ENCODE assay signal across 18 cellular contexts in genomic region chr3:132637590-132637989, GRCh38. TPM values are rescaled to one million over a fixed set of nuclear protein-coding genes. Genes with fewer than 3 reads are reported as not detected.
DNase-seq lines count a peak whose midpoint lies in the region; ATAC-seq, FAIRE-seq and TF ChIP-seq lines count a peak whose summit lies in the region.
"Had no signal": no experiment of that assay in that cellular context is flagged by ENCODE, and none has a peak within 500 bp of the region (broad histone marks: within the 10 kb centered on the region; RNA-seq: fewer than 3 reads in every experiment).

No MANE protein-coding gene starts in this region.

- no peak for TF ChIP-seq CTCF in stomach (IDR thresholded peaks at IDR 0.05)

- H3K23ac ChIP-seq in mesenchymal stem cell (ENCODE audit: low read length in 2 of 2): no peak overlapping the region

- H2BK5ac ChIP-seq in mesenchymal stem cell (ENCODE audit: low read depth, low read length, poor library complexity, severe bottlenecking): no peak overlapping the region

- H3K18ac ChIP-seq in mesenchymal stem cell (ENCODE audit: low read depth in 1 of 2, low read length in 2 of 2): no peak overlapping the region

- no peak for TF ChIP-seq POLR2A in stomach (IDR thresholded peaks at IDR 0.05)

- peaks cover 10% of the 10 kb centered on the region for H3K36me3 Mint-ChIP-seq in activated CD8-positive, alpha-beta memory T cell treated with anti-CD3 and anti-CD28 coated beads, Interleukin-2, amount 10 ng/mL, durations not matched to agents 7 days and 5 days

- H3K9me3 Mint-ChIP-seq in activated CD8-positive, alpha-beta memory T cell treated with anti-CD3 and anti-CD28 coated beads, Interleukin-2, amount 10 ng/mL, durations not matched to agents 7 days and 5 days (ENCODE audit: low read depth): no peaks in the 10 kb centered on the region
- H3K9me3 Mint-ChIP-seq: IgD-negative memory B cell; stimulated activated effector memory CD8-positive, alpha-beta T cell treated with anti-CD3 and anti-CD28 coated beads, Interleukin-12 subunit alpha, Interleukin-12 subunit beta, amount 100 ng/mL, for 72 hours had no signal

- no peak overlapping the region for H2BK15ac ChIP-seq in mesenchymal stem cell (ENCODE audit: low read depth, poor library complexity, severe bottlenecking)

- no peak overlapping the region for H4K8ac ChIP-seq in mesenchymal stem cell (ENCODE audit: low read length)

- no CpG with 5 or more reads among the region's 1 CpG for WGBS in mesenchymal stem cell
- 42 to 63% (median 43%) methylated on average over 1 of the region's 1 CpG for WGBS in stomach, 5 donors

- H3K4me1 ChIP-seq in SJSA1 (replicated peaks): peaks cover 30% of the 10 kb centered on the region
- peaks cover 1% of the 10 kb centered on the region for H3K4me1 ChIP-seq in mesenchymal stem cell (ENCODE audit: control insufficient read depth, insufficient read depth, low read depth, low read length)
- H3K4me1 ChIP-seq in stomach: no peaks in the 10 kb centered on the region
- H3K4me1 ChIP-seq: tibial nerve had no signal

- H3K27me3 Mint-ChIP-seq in activated CD8-positive, alpha-beta memory T cell treated with anti-CD3 and anti-CD28 coated beads, Interleukin-2, amount 10 ng/mL, durations not matched to agents 7 days and 5 days: no peaks in the 10 kb centered on the region
- H3K27me3 Mint-ChIP-seq: IgD-negative memory B cell, T-helper 17 cell had no signal

- CTCF ChIA-PET in activated CD8-positive, alpha-beta memory T cell treated with anti-CD3 and anti-CD28 coated beads, Interleukin-2, amount 10 ng/mL, durations not matched to agents 7 days and 5 days (lab: Charles Lee): interaction anchor here (2.4 kb wide), 1 partner anchor 102 kb away, joined by 13 read pairs; no protein-coding TSS in a partner anchor

- H3K4me3 ChIP-seq in SJSA1 (no peak overlapping the region), mesenchymal stem cell (ENCODE audit: insufficient read depth in 1 of 2, low read depth in 1 of 2, low read length in 2 of 2) (no peak overlapping the region), stomach (no peak overlapping the region)
- H3K4me3 ChIP-seq: ascending aorta; BLaER1 treated with 17β-estradiol and CSF1 and Interleukin-3, amounts not matched to agents 10 nM and 100 nM; tibial nerve had no signal

- peak; percentile 67 for FAIRE-seq in G401.6 (lab: Jason Lieb, UNC)
- FAIRE-seq: GM18507 had no signal

- H2BK120ac ChIP-seq in mesenchymal stem cell (ENCODE audit: low read depth, low read length): no peak overlapping the region

- H3K4me1 Mint-ChIP-seq in activated CD8-positive, alpha-beta memory T cell treated with anti-CD3 and anti-CD28 coated beads, Interleukin-2, amount 10 ng/mL, durations not matched to agents 7 days and 5 days: peaks cover 1% of the 10 kb centered on the region
- H3K4me1 Mint-ChIP-seq: stimulated activated effector memory CD8-positive, alpha-beta T cell treated with anti-CD3 and anti-CD28 coated beads, Interleukin-12 subunit alpha, Interleukin-12 subunit beta, amount 100 ng/mL, for 72 hours; T-helper 17 cell had no signal

- intact Hi-C loops in stomach (cut with DNase I; ENCODE audit: low total_unique reads): no loop called here

- no peak for TF ChIP-seq EP300 in stomach (IDR thresholded peaks at IDR 0.05)

- no peak overlapping the region for H3K4ac ChIP-seq in mesenchymal stem cell (ENCODE audit: low read depth in 1 of 2, low read length in 2 of 2)

- H3K4me2 ChIP-seq in mesenchymal stem cell (ENCODE audit: low read length, poor library complexity, severe bottlenecking): no peak overlapping the region
- H3K4me2 ChIP-seq: BLaER1 treated with 17β-estradiol and CSF1 and Interleukin-3, amounts not matched to agents 10 nM and 100 nM had no signal

- H3K36me3 ChIP-seq in SJSA1 (peaks cover 7% of the 10 kb centered on the region; the same call in 1 of the 2 replicates), mesenchymal stem cell (ENCODE audit: control insufficient read depth in 1 of 2, insufficient read depth in 2 of 2, low read depth in 1 of 2, low read length in 2 of 2) (peaks cover 0 to 23% of the 10 kb centered on the region in 2 experiments), stomach (peaks cover 0 to 56% (median 45%) of the 10 kb centered on the region in 4 donors)

- H3K9me3 ChIP-seq in SJSA1 (replicated peaks): no peaks in the 10 kb centered on the region
- H3K9me3 ChIP-seq in mesenchymal stem cell (ENCODE audit: control insufficient read depth, low read length): no peaks in the 10 kb centered on the region
- H3K9me3 ChIP-seq in stomach: no peaks in the 10 kb centered on the region
- H3K9me3 ChIP-seq: ascending aorta; BLaER1 treated with 17β-estradiol and CSF1 and Interleukin-3, amounts not matched to agents 10 nM and 100 nM; tibial nerve had no signal

- no peak for ATAC-seq in activated CD8-positive, alpha-beta memory T cell treated with anti-CD3 and anti-CD28 coated beads, Interleukin-2, amount 10 ng/mL, durations not matched to agents 7 days and 5 days
- ATAC-seq: stimulated activated effector memory CD8-positive, alpha-beta T cell treated with anti-CD3 and anti-CD28 coated beads, Interleukin-12 subunit alpha, Interleukin-12 subunit beta, amount 100 ng/mL, for 72 hours; T-helper 17 cell had no signal

- H3K27me3 ChIP-seq in SJSA1 (replicated peaks) (no peaks in the 10 kb centered on the region), mesenchymal stem cell (ENCODE audit: control insufficient read depth in 1 of 2, insufficient read depth in 1 of 2, low read length in 2 of 2) (no peaks in the 10 kb centered on the region), stomach (no peaks in the 10 kb centered on the region)
- H3K27me3 ChIP-seq: ascending aorta; BLaER1 treated with 17β-estradiol and CSF1 and Interleukin-3, amounts not matched to agents 10 nM and 100 nM; tibial nerve had no signal

- DNase-seq in SJSA1 (ENCODE audit: low read depth in 1 of 2, low spot score in 2 of 2) (peak in 1 of 2 experiments; percentile 71), epithelial cell of prostate (ENCODE audit: low read depth, low spot score) (no peak), mesenchymal stem cell (peak; percentile 49), stomach (no peak), MV-4-11 (lab: John Stamatoyannopoulos, UW) (no peak)
- no peak for DNase-seq in activated CD8-positive, alpha-beta memory T cell treated with anti-CD3 and anti-CD28 coated beads, Interleukin-2, amount 10 ng/mL, durations not matched to agents 7 days and 5 days
- DNase-seq in stimulated activated CD4-positive, alpha-beta T cell treated with anti-CD3 and anti-CD28 coated beads, Interleukin-2, amount 100 ng/mL, for 24 hours: no peak
- DNase-seq: activated naive CD4-positive, alpha-beta T cell; NCI-H1092 treated with DMSO at 0.1 percent for 48 hours; NCI-H748 treated with DMSO at 0.1 percent for 48 hours; T-helper 17 cell had no signal

- H3K14ac ChIP-seq in mesenchymal stem cell (ENCODE audit: low read length in 2 of 2): no peak overlapping the region

- no peak overlapping the region for H2BK12ac ChIP-seq in mesenchymal stem cell (ENCODE audit: low read length in 2 of 2)

- H3K27ac ChIP-seq in SJSA1: peak overlapping the region; percentile 91
- H3K27ac ChIP-seq in epithelial cell of prostate: peak overlapping the region; percentile 72
- no peak overlapping the region for H3K27ac ChIP-seq in mesenchymal stem cell (ENCODE audit: low read length, poor library complexity, severe bottlenecking)
- no peak overlapping the region for H3K27ac ChIP-seq in stomach
- H3K27ac ChIP-seq: ascending aorta; BLaER1 treated with 17β-estradiol and CSF1 and Interleukin-3, amounts not matched to agents 10 nM and 100 nM; tibial nerve had no signal

- no peak overlapping the region for H2AK5ac ChIP-seq in mesenchymal stem cell (ENCODE audit: low read length, severe bottlenecking)

- peak overlapping the region; percentile 73 for H3K9ac ChIP-seq in mesenchymal stem cell (ENCODE audit: low read length)
- H3K9ac ChIP-seq: BLaER1 treated with 17β-estradiol and CSF1 and Interleukin-3, amounts not matched to agents 10 nM and 100 nM had no signal

- H4K91ac ChIP-seq in mesenchymal stem cell (ENCODE audit: low read length): no peak overlapping the region

- H2AFZ ChIP-seq in mesenchymal stem cell (ENCODE audit: low read depth, low read length): no peak overlapping the region

- H3K79me1 ChIP-seq in mesenchymal stem cell (replicated peaks; ENCODE audit: low read length, poor library complexity, severe bottlenecking): peaks cover 5% of the 10 kb centered on the region

- no peak overlapping the region for H3K27ac Mint-ChIP-seq in activated CD8-positive, alpha-beta memory T cell treated with anti-CD3 and anti-CD28 coated beads, Interleukin-2, amount 10 ng/mL, durations not matched to agents 7 days and 5 days
- H3K27ac Mint-ChIP-seq: IgD-negative memory B cell; stimulated activated effector memory CD8-positive, alpha-beta T cell treated with anti-CD3 and anti-CD28 coated beads, Interleukin-12 subunit alpha, Interleukin-12 subunit beta, amount 100 ng/mL, for 72 hours; T-helper 17 cell had no signal

- H3K4me3 Mint-ChIP-seq in activated CD8-positive, alpha-beta memory T cell treated with anti-CD3 and anti-CD28 coated beads, Interleukin-2, amount 10 ng/mL, durations not matched to agents 7 days and 5 days: no peak overlapping the region
- H3K4me3 Mint-ChIP-seq: IgD-negative memory B cell; stimulated activated effector memory CD8-positive, alpha-beta T cell treated with anti-CD3 and anti-CD28 coated beads, Interleukin-12 subunit alpha, Interleukin-12 subunit beta, amount 100 ng/mL, for 72 hours; T-helper 17 cell had no signal

RNA-seq across cellular contexts. Expression of gene ACAD11, which starts 22.0 kb away (rescaled TPM):
- total RNA-seq in SJSA1 (2014; rRNA removed; shearing (Covaris generic)): 6.4 and 15.3 TPM in 2 replicates
- 14.3 TPM for polyA plus RNA-seq in mesenchymal stem cell (2013, experiment 1 of 2)
- polyA plus RNA-seq in mesenchymal stem cell (2013, experiment 2 of 2): 14.1 TPM
- 10 to 100 TPM; 12.3 to 19.6 TPM for total RNA-seq in activated CD8-positive, alpha-beta memory T cell treated with anti-CD3 and anti-CD28 coated beads, Interleukin-2, amount 10 ng/mL, durations not matched to agents 7 days and 5 days
- 100 to 1,000 TPM in 1 of 5 donors, 10 to 100 TPM in 4; 17.5 to 137 (median 55.2) TPM for total RNA-seq in stomach
- 10 to 100 TPM in 1 of 3 donors, 1 to 10 TPM in 2; 2.6 to 10.1 (median 5.2) TPM for polyA plus RNA-seq in stomach

RNA-seq across cellular contexts. Expression of gene UBA5, which starts 22.5 kb away (rescaled TPM):
- 45.0 and 58.7 TPM in 2 replicates for total RNA-seq in SJSA1 (2014; rRNA removed; shearing (Covaris generic))
- polyA plus RNA-seq in mesenchymal stem cell (2013, experiment 1 of 2): 22.0 TPM
- 22.1 TPM for polyA plus RNA-seq in mesenchymal stem cell (2013, experiment 2 of 2)
- total RNA-seq in activated CD8-positive, alpha-beta memory T cell treated with anti-CD3 and anti-CD28 coated beads, Interleukin-2, amount 10 ng/mL, durations not matched to agents 7 days and 5 days: 10 to 100 TPM; 33.5 to 48.6 TPM
- 10 to 100 TPM; 33.9 to 88.7 (median 72.7) TPM for total RNA-seq in stomach
- polyA plus RNA-seq in stomach: 10 to 100 TPM; 20.2 to 37.9 (median 31.6) TPM

RNA-seq across cellular contexts. Expression of gene ACKR4, which starts 40.5 kb away (rescaled TPM):
- total RNA-seq in SJSA1 (2014; rRNA removed; shearing (Covaris generic)): 0.18 TPM in 1 of 2 replicates, not detected in the other
- polyA plus RNA-seq in mesenchymal stem cell (2013, experiment 1 of 2): 0.17 TPM
- polyA plus RNA-seq in mesenchymal stem cell (2013, experiment 2 of 2): 0.14 TPM
- total RNA-seq in activated CD8-positive, alpha-beta memory T cell treated with anti-CD3 and anti-CD28 coated beads, Interleukin-2, amount 10 ng/mL, durations not matched to agents 7 days and 5 days: not detected
- total RNA-seq in stomach: 10 to 100 TPM in 1 of 5 donors, 1 to 10 TPM in 3, under 1 TPM in 1; 0.58 to 16.7 (median 1.8) TPM
- 1 to 10 TPM; 1.8 to 4.0 (median 3.5) TPM for polyA plus RNA-seq in stomach
- polyA plus RNA-seq: IgD-negative memory B cell had no signal

Comparison
In these comparisons a context has a peak if more than half of its experiments do, and no peak if none do; other contexts are left out.
1. H3K27ac ChIP-seq: peak in SJSA1 (single experiment) and epithelial cell of prostate (single experiment); none in mesenchymal stem cell (single experiment) and stomach (0 of 5).